Comparison of ENCODE assay signal across 1 cellular context in genomic region chr9:2343756-2344155, GRCh38.
TF ChIP-seq lines count a peak whose summit lies in the region.

No MANE protein-coding gene starts in this region.

TF ChIP-seq in GM12878, 131 proteins besides CTCF, POLR2A, EP300 and RAD21 (continued from another document):
- TF ChIP-seq ZNF687 (IDR thresholded peaks at IDR 0.05) (no peak), GABPA (IDR thresholded peaks at IDR 0.05; ENCODE audit: low read depth) (no peak), JUNB (IDR thresholded peaks at IDR 0.05) (no peak)
